1 cellular context compared by ENCODE assay signal in the genomic region with DNA sequence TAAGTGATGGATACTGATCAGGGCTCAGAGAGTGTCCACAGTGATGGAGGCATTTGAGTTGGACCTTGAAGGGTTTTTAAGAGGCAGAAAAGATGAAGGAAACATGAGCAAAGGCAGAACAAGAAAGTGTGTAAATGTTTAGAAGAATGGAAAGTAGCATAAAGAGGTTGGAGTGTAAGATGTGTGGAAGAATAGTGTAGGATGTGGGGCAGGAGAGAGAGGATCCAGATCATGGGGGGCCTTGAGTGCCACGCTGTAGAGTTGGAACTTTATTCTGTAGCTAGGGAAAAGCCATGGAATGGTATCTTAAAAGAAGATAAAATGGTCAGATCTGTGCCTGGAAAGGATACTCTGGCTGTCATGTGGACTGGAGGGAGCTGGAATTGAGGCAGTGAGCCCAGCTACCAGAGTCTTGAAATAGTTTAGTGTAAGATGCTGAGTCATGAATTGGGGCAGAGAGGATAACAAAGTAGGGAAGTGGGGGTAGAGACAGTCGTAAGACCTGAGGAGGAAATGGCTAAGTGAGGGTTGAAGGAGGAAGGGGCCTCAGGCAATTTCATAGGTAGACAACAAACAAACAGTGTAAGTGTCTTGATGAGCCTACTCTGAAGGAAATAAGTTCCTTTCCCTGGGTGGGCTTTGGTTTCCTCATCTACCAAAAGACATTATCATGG.
TF ChIP-seq lines count a peak whose summit lies in the region.

No MANE protein-coding gene starts in this region.

TF ChIP-seq in K562, 482 proteins besides CTCF, POLR2A, EP300 and RAD21 (continued from another document and continues in another):
- TF ChIP-seq, protein P1, sequence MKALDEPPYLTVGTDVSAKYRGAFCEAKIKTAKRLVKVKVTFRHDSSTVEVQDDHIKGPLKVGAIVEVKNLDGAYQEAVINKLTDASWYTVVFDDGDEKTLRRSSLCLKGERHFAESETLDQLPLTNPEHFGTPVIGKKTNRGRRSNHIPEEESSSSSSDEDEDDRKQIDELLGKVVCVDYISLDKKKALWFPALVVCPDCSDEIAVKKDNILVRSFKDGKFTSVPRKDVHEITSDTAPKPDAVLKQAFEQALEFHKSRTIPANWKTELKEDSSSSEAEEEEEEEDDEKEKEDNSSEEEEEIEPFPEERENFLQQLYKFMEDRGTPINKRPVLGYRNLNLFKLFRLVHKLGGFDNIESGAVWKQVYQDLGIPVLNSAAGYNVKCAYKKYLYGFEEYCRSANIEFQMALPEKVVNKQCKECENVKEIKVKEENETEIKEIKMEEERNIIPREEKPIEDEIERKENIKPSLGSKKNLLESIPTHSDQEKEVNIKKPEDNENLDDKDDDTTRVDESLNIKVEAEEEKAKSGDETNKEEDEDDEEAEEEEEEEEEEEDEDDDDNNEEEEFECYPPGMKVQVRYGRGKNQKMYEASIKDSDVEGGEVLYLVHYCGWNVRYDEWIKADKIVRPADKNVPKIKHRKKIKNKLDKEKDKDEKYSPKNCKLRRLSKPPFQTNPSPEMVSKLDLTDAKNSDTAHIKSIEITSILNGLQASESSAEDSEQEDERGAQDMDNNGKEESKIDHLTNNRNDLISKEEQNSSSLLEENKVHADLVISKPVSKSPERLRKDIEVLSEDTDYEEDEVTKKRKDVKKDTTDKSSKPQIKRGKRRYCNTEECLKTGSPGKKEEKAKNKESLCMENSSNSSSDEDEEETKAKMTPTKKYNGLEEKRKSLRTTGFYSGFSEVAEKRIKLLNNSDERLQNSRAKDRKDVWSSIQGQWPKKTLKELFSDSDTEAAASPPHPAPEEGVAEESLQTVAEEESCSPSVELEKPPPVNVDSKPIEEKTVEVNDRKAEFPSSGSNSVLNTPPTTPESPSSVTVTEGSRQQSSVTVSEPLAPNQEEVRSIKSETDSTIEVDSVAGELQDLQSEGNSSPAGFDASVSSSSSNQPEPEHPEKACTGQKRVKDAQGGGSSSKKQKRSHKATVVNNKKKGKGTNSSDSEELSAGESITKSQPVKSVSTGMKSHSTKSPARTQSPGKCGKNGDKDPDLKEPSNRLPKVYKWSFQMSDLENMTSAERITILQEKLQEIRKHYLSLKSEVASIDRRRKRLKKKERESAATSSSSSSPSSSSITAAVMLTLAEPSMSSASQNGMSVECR (CRISPR knock-in tag; IDR thresholded peaks at IDR 0.05): no peak
- TF ChIP-seq RBBP5 (IDR thresholded peaks at IDR 0.05; ENCODE audit: borderline replicate concordance, insufficient read depth, low read length, poor library complexity, severe bottlenecking): no peak
- TF ChIP-seq GTF2A2 (tag; IDR thresholded peaks at IDR 0.05): no peak
- no peak for TF ChIP-seq CC2D1A (IDR thresholded peaks at IDR 0.05)
- TF ChIP-seq DNMT1 (IDR thresholded peaks at IDR 0.05): peak; percentile 77; the same call in 1 of the 2 replicates
- no peak for TF ChIP-seq NRF1 (conservative IDR thresholded peaks at IDR 0.05 in 1 of 2, IDR thresholded peaks at IDR 0.05 in 1 of 2)
- TF ChIP-seq NFYB (IDR thresholded peaks at IDR 0.05; ENCODE audit: extremely low read depth, insufficient read length): no peak
- no peak for TF ChIP-seq ZBED1 (IDR thresholded peaks at IDR 0.05)
- TF ChIP-seq, protein P2, sequence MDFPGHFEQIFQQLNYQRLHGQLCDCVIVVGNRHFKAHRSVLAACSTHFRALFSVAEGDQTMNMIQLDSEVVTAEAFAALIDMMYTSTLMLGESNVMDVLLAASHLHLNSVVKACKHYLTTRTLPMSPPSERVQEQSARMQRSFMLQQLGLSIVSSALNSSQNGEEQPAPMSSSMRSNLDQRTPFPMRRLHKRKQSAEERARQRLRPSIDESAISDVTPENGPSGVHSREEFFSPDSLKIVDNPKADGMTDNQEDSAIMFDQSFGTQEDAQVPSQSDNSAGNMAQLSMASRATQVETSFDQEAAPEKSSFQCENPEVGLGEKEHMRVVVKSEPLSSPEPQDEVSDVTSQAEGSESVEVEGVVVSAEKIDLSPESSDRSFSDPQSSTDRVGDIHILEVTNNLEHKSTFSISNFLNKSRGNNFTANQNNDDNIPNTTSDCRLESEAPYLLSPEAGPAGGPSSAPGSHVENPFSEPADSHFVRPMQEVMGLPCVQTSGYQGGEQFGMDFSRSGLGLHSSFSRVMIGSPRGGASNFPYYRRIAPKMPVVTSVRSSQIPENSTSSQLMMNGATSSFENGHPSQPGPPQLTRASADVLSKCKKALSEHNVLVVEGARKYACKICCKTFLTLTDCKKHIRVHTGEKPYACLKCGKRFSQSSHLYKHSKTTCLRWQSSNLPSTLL (IDR thresholded peaks at IDR 0.05): no peak
- TF ChIP-seq ZNF445 (CRISPR knock-in tag; IDR thresholded peaks at IDR 0.05; ENCODE audit: low read depth): no peak
- TF ChIP-seq, protein P3, sequence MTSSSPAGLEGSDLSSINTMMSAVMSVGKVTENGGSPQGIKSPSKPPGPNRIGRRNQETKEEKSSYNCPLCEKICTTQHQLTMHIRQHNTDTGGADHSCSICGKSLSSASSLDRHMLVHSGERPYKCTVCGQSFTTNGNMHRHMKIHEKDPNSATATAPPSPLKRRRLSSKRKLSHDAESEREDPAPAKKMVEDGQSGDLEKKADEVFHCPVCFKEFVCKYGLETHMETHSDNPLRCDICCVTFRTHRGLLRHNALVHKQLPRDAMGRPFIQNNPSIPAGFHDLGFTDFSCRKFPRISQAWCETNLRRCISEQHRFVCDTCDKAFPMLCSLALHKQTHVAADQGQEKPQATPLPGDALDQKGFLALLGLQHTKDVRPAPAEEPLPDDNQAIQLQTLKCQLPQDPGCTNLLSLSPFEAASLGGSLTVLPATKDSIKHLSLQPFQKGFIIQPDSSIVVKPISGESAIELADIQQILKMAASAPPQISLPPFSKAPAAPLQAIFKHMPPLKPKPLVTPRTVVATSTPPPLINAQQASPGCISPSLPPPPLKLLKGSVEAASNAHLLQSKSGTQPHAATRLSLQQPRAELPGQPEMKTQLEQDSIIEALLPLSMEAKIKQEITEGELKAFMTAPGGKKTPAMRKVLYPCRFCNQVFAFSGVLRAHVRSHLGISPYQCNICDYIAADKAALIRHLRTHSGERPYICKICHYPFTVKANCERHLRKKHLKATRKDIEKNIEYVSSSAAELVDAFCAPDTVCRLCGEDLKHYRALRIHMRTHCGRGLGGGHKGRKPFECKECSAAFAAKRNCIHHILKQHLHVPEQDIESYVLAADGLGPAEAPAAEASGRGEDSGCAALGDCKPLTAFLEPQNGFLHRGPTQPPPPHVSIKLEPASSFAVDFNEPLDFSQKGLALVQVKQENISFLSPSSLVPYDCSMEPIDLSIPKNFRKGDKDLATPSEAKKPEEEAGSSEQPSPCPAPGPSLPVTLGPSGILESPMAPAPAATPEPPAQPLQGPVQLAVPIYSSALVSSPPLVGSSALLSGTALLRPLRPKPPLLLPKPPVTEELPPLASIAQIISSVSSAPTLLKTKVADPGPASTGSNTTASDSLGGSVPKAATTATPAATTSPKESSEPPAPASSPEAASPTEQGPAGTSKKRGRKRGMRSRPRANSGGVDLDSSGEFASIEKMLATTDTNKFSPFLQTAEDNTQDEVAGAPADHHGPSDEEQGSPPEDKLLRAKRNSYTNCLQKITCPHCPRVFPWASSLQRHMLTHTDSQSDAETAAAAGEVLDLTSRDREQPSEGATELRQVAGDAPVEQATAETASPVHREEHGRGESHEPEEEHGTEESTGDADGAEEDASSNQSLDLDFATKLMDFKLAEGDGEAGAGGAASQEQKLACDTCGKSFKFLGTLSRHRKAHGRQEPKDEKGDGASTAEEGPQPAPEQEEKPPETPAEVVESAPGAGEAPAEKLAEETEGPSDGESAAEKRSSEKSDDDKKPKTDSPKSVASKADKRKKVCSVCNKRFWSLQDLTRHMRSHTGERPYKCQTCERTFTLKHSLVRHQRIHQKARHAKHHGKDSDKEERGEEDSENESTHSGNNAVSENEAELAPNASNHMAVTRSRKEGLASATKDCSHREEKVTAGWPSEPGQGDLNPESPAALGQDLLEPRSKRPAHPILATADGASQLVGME (CRISPR knock-in tag; IDR thresholded peaks at IDR 0.05): no peak
- TF ChIP-seq STAG1 (CRISPR knock-in tag; IDR thresholded peaks at IDR 0.05; ENCODE audit: borderline replicate concordance): no peak
- TF ChIP-seq ZNF436 (CRISPR knock-in tag; IDR thresholded peaks at IDR 0.05): no peak
- TF ChIP-seq, protein P4, sequence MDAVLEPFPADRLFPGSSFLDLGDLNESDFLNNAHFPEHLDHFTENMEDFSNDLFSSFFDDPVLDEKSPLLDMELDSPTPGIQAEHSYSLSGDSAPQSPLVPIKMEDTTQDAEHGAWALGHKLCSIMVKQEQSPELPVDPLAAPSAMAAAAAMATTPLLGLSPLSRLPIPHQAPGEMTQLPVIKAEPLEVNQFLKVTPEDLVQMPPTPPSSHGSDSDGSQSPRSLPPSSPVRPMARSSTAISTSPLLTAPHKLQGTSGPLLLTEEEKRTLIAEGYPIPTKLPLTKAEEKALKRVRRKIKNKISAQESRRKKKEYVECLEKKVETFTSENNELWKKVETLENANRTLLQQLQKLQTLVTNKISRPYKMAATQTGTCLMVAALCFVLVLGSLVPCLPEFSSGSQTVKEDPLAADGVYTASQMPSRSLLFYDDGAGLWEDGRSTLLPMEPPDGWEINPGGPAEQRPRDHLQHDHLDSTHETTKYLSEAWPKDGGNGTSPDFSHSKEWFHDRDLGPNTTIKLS (IDR thresholded peaks at IDR 0.05; ENCODE audit: borderline replicate concordance, low read depth): no peak
- no peak for TF ChIP-seq ZNF3 (CRISPR knock-in tag; IDR thresholded peaks at IDR 0.05)
- TF ChIP-seq, protein P5, sequence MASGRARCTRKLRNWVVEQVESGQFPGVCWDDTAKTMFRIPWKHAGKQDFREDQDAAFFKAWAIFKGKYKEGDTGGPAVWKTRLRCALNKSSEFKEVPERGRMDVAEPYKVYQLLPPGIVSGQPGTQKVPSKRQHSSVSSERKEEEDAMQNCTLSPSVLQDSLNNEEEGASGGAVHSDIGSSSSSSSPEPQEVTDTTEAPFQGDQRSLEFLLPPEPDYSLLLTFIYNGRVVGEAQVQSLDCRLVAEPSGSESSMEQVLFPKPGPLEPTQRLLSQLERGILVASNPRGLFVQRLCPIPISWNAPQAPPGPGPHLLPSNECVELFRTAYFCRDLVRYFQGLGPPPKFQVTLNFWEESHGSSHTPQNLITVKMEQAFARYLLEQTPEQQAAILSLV (tag; IDR thresholded peaks at IDR 0.05): no peak
- TF ChIP-seq SREBF1 (IDR thresholded peaks at IDR 0.05; ENCODE audit: borderline replicate concordance, low read depth, low read length): no peak
- TF ChIP-seq MAFG (tag; conservative IDR thresholded peaks at IDR 0.05): peak; percentile 98
- TF ChIP-seq GABPA (tag; conservative IDR thresholded peaks at IDR 0.05; ENCODE audit: low read depth): no peak
- TF ChIP-seq ILK (tag; IDR thresholded peaks at IDR 0.05; ENCODE audit: borderline replicate concordance, low read depth): no peak
- no peak for TF ChIP-seq SP2 (IDR thresholded peaks at IDR 0.05; ENCODE audit: extremely low read depth, low read depth, low read length, poor library complexity, severe bottlenecking)
- TF ChIP-seq NCOR1 (IDR thresholded peaks at IDR 0.05): peak; percentile 14; the same call in 1 of the 2 replicates
- no peak for TF ChIP-seq ZNF584 (CRISPR knock-in tag; IDR thresholded peaks at IDR 0.05; ENCODE audit: low read depth)
- peak; percentile 43 for TF ChIP-seq TAF9B (IDR thresholded peaks at IDR 0.05; ENCODE audit: partially characterized antibody)
- TF ChIP-seq NCOA6 (IDR thresholded peaks at IDR 0.05): no peak
- TF ChIP-seq SRF (CRISPR knock-in tag; IDR thresholded peaks at IDR 0.05): no peak
- TF ChIP-seq, protein P6, sequence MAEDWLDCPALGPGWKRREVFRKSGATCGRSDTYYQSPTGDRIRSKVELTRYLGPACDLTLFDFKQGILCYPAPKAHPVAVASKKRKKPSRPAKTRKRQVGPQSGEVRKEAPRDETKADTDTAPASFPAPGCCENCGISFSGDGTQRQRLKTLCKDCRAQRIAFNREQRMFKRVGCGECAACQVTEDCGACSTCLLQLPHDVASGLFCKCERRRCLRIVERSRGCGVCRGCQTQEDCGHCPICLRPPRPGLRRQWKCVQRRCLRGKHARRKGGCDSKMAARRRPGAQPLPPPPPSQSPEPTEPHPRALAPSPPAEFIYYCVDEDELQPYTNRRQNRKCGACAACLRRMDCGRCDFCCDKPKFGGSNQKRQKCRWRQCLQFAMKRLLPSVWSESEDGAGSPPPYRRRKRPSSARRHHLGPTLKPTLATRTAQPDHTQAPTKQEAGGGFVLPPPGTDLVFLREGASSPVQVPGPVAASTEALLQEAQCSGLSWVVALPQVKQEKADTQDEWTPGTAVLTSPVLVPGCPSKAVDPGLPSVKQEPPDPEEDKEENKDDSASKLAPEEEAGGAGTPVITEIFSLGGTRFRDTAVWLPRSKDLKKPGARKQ (CRISPR knock-in tag; IDR thresholded peaks at IDR 0.05): no peak
- TF ChIP-seq ATF1 (CRISPR knock-in tag; IDR thresholded peaks at IDR 0.05): no peak
- TF ChIP-seq ATF1 (tag; IDR thresholded peaks at IDR 0.05): 0 out of 2 replicates have a peak, but pooled peaks have one; percentile 8
- no peak for TF ChIP-seq TBL1XR1 (IDR thresholded peaks at IDR 0.05; ENCODE audit: low read length in 2 of 2)
- no peak for TF ChIP-seq ZNF79 (CRISPR knock-in tag; IDR thresholded peaks at IDR 0.05; ENCODE audit: low read depth)
- TF ChIP-seq STAT5A (IDR thresholded peaks at IDR 0.05; ENCODE audit: borderline replicate concordance, low read length): no peak
- TF ChIP-seq SPI1 (IDR thresholded peaks at IDR 0.05; ENCODE audit: borderline replicate concordance, low read depth, low read length): peak; percentile 83
- no peak for TF ChIP-seq POLR3A (IDR thresholded peaks at IDR 0.05; ENCODE audit: borderline replicate concordance, extremely low read depth, insufficient read depth, insufficient read length)
- TF ChIP-seq SREBF2 (CRISPR knock-in tag; IDR thresholded peaks at IDR 0.05): no peak
- no peak for TF ChIP-seq RBM25 (IDR thresholded peaks at IDR 0.05; ENCODE audit: low read depth, low read length, severe bottlenecking)
- TF ChIP-seq, protein P7, sequence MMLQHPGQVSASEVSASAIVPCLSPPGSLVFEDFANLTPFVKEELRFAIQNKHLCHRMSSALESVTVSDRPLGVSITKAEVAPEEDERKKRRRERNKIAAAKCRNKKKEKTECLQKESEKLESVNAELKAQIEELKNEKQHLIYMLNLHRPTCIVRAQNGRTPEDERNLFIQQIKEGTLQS (IDR thresholded peaks at IDR 0.05): no peak
- TF ChIP-seq, protein P7 (CRISPR knock-in tag; conservative IDR thresholded peaks at IDR 0.05): no peak
- TF ChIP-seq JUN (IDR thresholded peaks at IDR 0.05; ENCODE audit: borderline replicate concordance, low read depth, low read length): no peak
- TF ChIP-seq JUN (CRISPR knock-in tag; IDR thresholded peaks at IDR 0.05; ENCODE audit: borderline replicate concordance): no peak
- no peak for TF ChIP-seq RBFOX2 (IDR thresholded peaks at IDR 0.05; ENCODE audit: low read depth, low read length)
